ENCODE assay signal across 2 cellular contexts in genomic region chrX:22314211-22314610, GRCh38.
A peak's percentile ranks its signal among the peaks of the same experiment; 100 is the strongest.
TF ChIP-seq lines count a peak whose summit lies in the region.

No MANE protein-coding gene starts in this region.

TF ChIP-seq in H1, 55 proteins besides CTCF, POLR2A, EP300 and RAD21:
- TF ChIP-seq GTF2F1 (IDR thresholded peaks at IDR 0.05; ENCODE audit: borderline replicate concordance, low read depth, low read length) (no peak), RNF2 (IDR thresholded peaks at IDR 0.05; ENCODE audit: borderline replicate concordance, low read depth, low read length, missing control alignments, poor library complexity, severe bottlenecking) (no peak), BACH1 (IDR thresholded peaks at IDR 0.05; ENCODE audit: low read length) (peak; percentile 40; the same call in 1 of the 2 replicates)

TF ChIP-seq in neural cell, 6 proteins besides CTCF, POLR2A, EP300 and RAD21:
- no peak for TF ChIP-seq POLR2AphosphoS5 (IDR thresholded peaks at IDR 0.05)
- TF ChIP-seq EZH2 (IDR thresholded peaks at IDR 0.05; ENCODE audit: borderline replicate concordance, insufficient read depth, low read length, poor library complexity, severe bottlenecking): no peak
- no peak for TF ChIP-seq MXI1 (conservative IDR thresholded peaks at IDR 0.05; ENCODE audit: poor library complexity, severe bottlenecking)
- no peak for TF ChIP-seq TAF1 (IDR thresholded peaks at IDR 0.05; ENCODE audit: low read depth)
- no peak for TF ChIP-seq REST (IDR thresholded peaks at IDR 0.05; ENCODE audit: borderline replicate concordance)
- TF ChIP-seq SMC3 (conservative IDR thresholded peaks at IDR 0.05; ENCODE audit: poor library complexity): no peak
